In genomic region chr1:33036526-33037503, GRCh38 we compare ENCODE assay signal across 8 cellular contexts. TPM values are rescaled to one million over a fixed set of nuclear protein-coding genes. Genes with fewer than 3 reads are reported as not detected.
DNase-seq lines count a peak whose midpoint lies in the region; ATAC-seq and TF ChIP-seq lines count a peak whose summit lies in the region.

Gene AK2, minus strand, starts transcription at chr1:33036883. Its CDS starts 55 bp downstream, at chr1:33036828.

- no peaks in the 10 kb centered on the region for H3K27me3 Mint-ChIP-seq in activated B cell treated with CpG ODN at 0.5 μM for 24 hours
- H3K27me3 Mint-ChIP-seq in immature natural killer cell (ENCODE audit: low read depth in 3 of 3) = peaks cover 0 to 9% (median 3%) of the 10 kb centered on the region in 3 donors

- H3K4me3 Mint-ChIP-seq in activated B cell treated with CpG ODN at 0.5 μM for 24 hours (peak within 1 kb of the TSS; percentile 97), immature natural killer cell (peak within 1 kb of the TSS; percentile 90 to 100 (median 96))

- H3K9me3 Mint-ChIP-seq in activated B cell treated with CpG ODN at 0.5 μM for 24 hours (no peaks in the 10 kb centered on the region), immature natural killer cell (no peaks in the 10 kb centered on the region)

- ATAC-seq in HG03196 (IDR thresholded peaks at IDR 0.05; ENCODE audit: unreplicated experiment) = peak; percentile 96
- ATAC-seq in activated B cell treated with CpG ODN at 0.5 μM for 24 hours (ENCODE audit: low read depth) = peak; percentile 99

- no peak for TF ChIP-seq CTCF in activated B cell treated with CpG ODN at 0.5 μM for 24 hours (IDR thresholded peaks at IDR 0.05)

- peak within 1 kb of the TSS; percentile 61 for H3K27ac ChIP-seq in caudate nucleus (ENCODE audit: low read depth, low read length)

- DNase-seq in AG08395 (ENCODE audit: low spot score) (peak; percentile 99), NCI-H345 (lab: John Stamatoyannopoulos, UW) (peak; percentile 98), activated B cell treated with CpG ODN at 0.5 μM for 24 hours (peak; percentile 84), caudate nucleus (lab: John Stamatoyannopoulos, UW) (peak; percentile 53 to 99 (median 95)), immature natural killer cell (peak; percentile 93 to 94 (median 93)), smooth muscle cell of the brain vasculature (ENCODE audit: low read depth, low spot score) (peak; percentile 85)

- POLR2A ChIA-PET in activated B cell treated with CpG ODN at 0.5 μM for 24 hours (lab: Charles Lee) = no interaction called here

- CTCF ChIA-PET in activated B cell treated with CpG ODN at 0.5 μM for 24 hours (lab: Charles Lee) = no interaction called here

- intact Hi-C loops in activated B cell treated with CpG ODN at 0.5 μM for 24 hours (cut with micrococcal nuclease) = loop anchor here (10.0 kb wide), 1 partner anchor 48 kb away; the partner anchor contains the start of gene AZIN2

- peak; percentile 74 for TF ChIP-seq POLR2A in GM18951 (IDR thresholded peaks at IDR 0.05; ENCODE audit: extremely low read depth, insufficient read depth, insufficient read length)

- peaks cover 27% of the 10 kb centered on the region for H3K36me3 Mint-ChIP-seq in activated B cell treated with CpG ODN at 0.5 μM for 24 hours (ENCODE audit: low read depth)
- peaks cover 0 to 4% (median 0%) of the 10 kb centered on the region in 3 donors for H3K36me3 Mint-ChIP-seq in immature natural killer cell

- H3K4me1 Mint-ChIP-seq in activated B cell treated with CpG ODN at 0.5 μM for 24 hours (peaks cover 46% of the 10 kb centered on the region), immature natural killer cell (peaks cover 35 to 48% of the 10 kb centered on the region in 2 donors)

- peak within 1 kb of the TSS; percentile 84 for H3K27ac Mint-ChIP-seq in activated B cell treated with CpG ODN at 0.5 μM for 24 hours
- H3K27ac Mint-ChIP-seq in immature natural killer cell = peak within 1 kb of the TSS; percentile 84 to 99 (median 94)

- in situ Hi-C loops in GM18951 (cut with MboI; ENCODE audit: low sequenced_read_pairs, unreplicated experiment) = no loop called here

RNA-seq across cellular contexts. Expression of gene AK2, which starts in this region (rescaled TPM):
- total RNA-seq in activated B cell treated with CpG ODN at 0.5 μM for 24 hours = 156 and 162 TPM in 2 replicates
- 100 to 1,000 TPM; 138 to 174 (median 143) TPM for polyA plus RNA-seq in immature natural killer cell

Comparison
In these comparisons a context has a peak if more than half of its experiments do, and no peak if none do; other contexts are left out.
1. Peak in every context shown above with its lines: DNase-seq, ATAC-seq and H3K27ac ChIP-seq.